Comparison of ENCODE assay signal across 8 cellular contexts in genomic region chr4:180485407-180485806, GRCh38.
"Had no signal": no experiment of that assay in that cellular context is flagged by ENCODE, and none has a peak within 500 bp of the region (broad histone marks: within the 10 kb centered on the region; RNA-seq: fewer than 3 reads in every experiment).

No MANE protein-coding gene starts in this region.

- ATAC-seq: GM12878 had no signal

- DNase-seq: GDM1, GF-D8 had no signal

- H3K4me3 ChIP-seq: GM12878 had no signal

- FAIRE-seq: G401.6, GM12878, GM12891, GM12892, GM18507, GM19239 had no signal
